ENCODE assay signal across 16 cellular contexts in the genomic region with DNA sequence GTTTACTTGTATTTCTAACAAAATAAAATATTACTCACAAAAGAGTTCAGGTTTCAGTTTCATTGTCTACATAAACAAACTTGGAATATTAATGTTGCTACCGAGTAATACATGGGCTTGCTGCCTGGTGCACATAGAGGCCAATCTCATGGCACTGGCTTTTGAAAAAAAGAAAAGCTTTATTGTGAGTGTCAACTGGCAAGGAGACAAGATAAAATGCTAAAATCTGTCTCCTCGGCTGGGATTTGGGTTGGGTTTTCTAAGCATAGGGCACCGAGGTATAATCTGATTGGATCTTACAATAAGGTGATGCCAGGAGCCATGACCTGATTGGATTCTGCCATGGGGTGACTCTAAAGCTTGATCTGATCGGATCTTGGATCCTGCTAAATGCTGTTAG.
"Had no signal": no experiment of that assay in that cellular context is flagged by ENCODE, and none has a peak within 500 bp of the region (broad histone marks: within the 10 kb centered on the region; RNA-seq: fewer than 3 reads in every experiment).

No MANE protein-coding gene starts in this region.

- H3K4me1 ChIP-seq: ascending aorta, pancreas had no signal

- H3K27me3 ChIP-seq: ascending aorta, dorsolateral prefrontal cortex, pancreas had no signal

- H3K4me1 Mint-ChIP-seq: immature natural killer cell had no signal

- ATAC-seq: esophagus mucosa, pancreas had no signal

- H3K36me3 ChIP-seq: ascending aorta, pancreas had no signal

- H3K4me3 Mint-ChIP-seq: activated naive CD4-positive, alpha-beta T cell treated with anti-CD3 and anti-CD28 coated beads for 36 hours; immature natural killer cell; neural crest cell had no signal

- DNase-seq: activated CD4-positive, alpha-beta T cell treated with anti-CD3 and anti-CD28 coated beads, Interleukin-2, amount 50 U/mL, for 1 hour; activated naive CD4-positive, alpha-beta T cell treated with anti-CD3 and anti-CD28 coated beads for 36 hours; activated T-cell treated with anti-CD3 and anti-CD28 coated beads for 4 hours; dorsolateral prefrontal cortex; immature natural killer cell; pancreas; stimulated activated CD4-positive, alpha-beta T cell treated with anti-CD3 and anti-CD28 coated beads, Interleukin-12 subunit alpha, Interleukin-12 subunit beta, amount 100 ng/mL, for 4 hours; stimulated activated CD4-positive, alpha-beta T cell treated with anti-CD3 and anti-CD28 coated beads, Interleukin-2, amount 100 ng/mL, for 24 hours; T-helper 2 cell had no signal

- H3K9me3 Mint-ChIP-seq: neural crest cell had no signal

- H3K9me3 ChIP-seq: ascending aorta, pancreas had no signal

- H3K27ac Mint-ChIP-seq: activated naive CD4-positive, alpha-beta T cell treated with anti-CD3 and anti-CD28 coated beads for 36 hours; activated T-helper 2 cell treated with anti-CD3 and anti-CD28 coated beads, Interferon-gamma antibody, Interleukin-2, Interleukin-4, amounts not matched to agents 10 μg/mL and 5 μg/mL and 100 μg/mL, durations not matched to agents 14 hours and 24 hours and 36 hours; immature natural killer cell had no signal

- H3K27ac ChIP-seq: ascending aorta, dorsolateral prefrontal cortex, pancreas had no signal

- FAIRE-seq: bronchial epithelial cell, pancreas, TTC549, urothelium cell line had no signal

- H3K4me3 ChIP-seq: ascending aorta, pancreas had no signal

- H3K36me3 Mint-ChIP-seq: immature natural killer cell had no signal
